ENCODE assay signal across 7 cellular contexts in the genomic region with DNA sequence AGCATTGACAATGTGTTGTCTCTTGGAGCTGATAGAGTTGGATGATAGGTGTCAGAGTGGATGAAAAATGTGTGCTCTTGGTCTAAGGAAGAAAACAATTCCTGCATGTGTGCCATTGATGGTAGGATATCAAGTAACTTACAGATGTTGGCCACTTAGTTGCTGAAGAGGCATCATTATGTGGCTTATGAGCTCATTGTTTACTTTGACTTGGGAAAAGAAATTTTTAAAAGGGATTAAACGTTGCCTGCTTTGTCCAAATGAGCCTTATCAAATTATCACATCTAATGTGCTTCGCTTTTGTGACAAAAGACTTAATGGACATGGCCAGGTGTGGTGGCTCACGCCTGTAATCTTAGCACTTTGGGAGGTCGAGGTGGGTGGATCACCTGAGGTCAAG.
A peak's percentile ranks its signal among the peaks of the same experiment; 100 is the strongest.
DNase-seq lines count a peak whose midpoint lies in the region; TF ChIP-seq lines count a peak whose summit lies in the region.
"Not testable (repeated sequence)": the region's sequence is repeated elsewhere in the genome, so short reads cannot be mapped to it uniquely, and the experiment has no call there.

No MANE protein-coding gene starts in this region.

- H3K9ac ChIP-seq in fibroblast of lung (ENCODE audit: insufficient read depth, low read length) = not testable (repeated sequence)

- H3K27ac ChIP-seq in SJCRH30; fibroblast of lung (ENCODE audit: insufficient read depth, low read length): not testable (repeated sequence)

- not testable (repeated sequence) for H3K27me3 ChIP-seq in SJCRH30; fibroblast of lung (ENCODE audit: control insufficient read depth, insufficient read depth, low read length)

- not testable (repeated sequence) for H3K4me3 ChIP-seq in SJCRH30; fibroblast of lung (replicated peaks in 1 of 4; ENCODE audit: control extremely low read depth in 1 of 4, insufficient read depth in 1 of 4, low read depth in 3 of 4, low read length in 4 of 4)

- not testable (repeated sequence) for H3K79me2 ChIP-seq in fibroblast of lung (ENCODE audit: control insufficient read depth, insufficient read depth, low read length)

- not testable (repeated sequence) for H3K9me3 ChIP-seq in SJCRH30 (replicated peaks); fibroblast of lung (ENCODE audit: control insufficient read depth, insufficient read depth, low read depth, low read length)

- H2AFZ ChIP-seq in fibroblast of lung (ENCODE audit: low read length) = not testable (repeated sequence)

- not testable (repeated sequence) for H3K36me3 ChIP-seq in SJCRH30; fibroblast of lung (ENCODE audit: control insufficient read depth, insufficient read depth, low read length)

- peak; percentile 7 for DNase-seq in DMS79 treated with DMSO at 0.1 percent for 48 hours (lab: John Stamatoyannopoulos, UW)
- DNase-seq in M059J (ENCODE audit: low read depth) = peak; percentile 38
- DNase-seq in NCI-H2029 treated with DMSO at 0.1 percent for 48 hours (lab: John Stamatoyannopoulos, UW) = peak; percentile 38
- DNase-seq in NCI-H345 (lab: John Stamatoyannopoulos, UW) = peak; percentile 17
- DNase-seq in NCI-H748 treated with DMSO at 0.1 percent for 48 hours (lab: John Stamatoyannopoulos, UW) = peak; percentile 70
- DNase-seq in SJCRH30 = peak; percentile 59 to 64
- peak; percentile 18 to 32 for DNase-seq in fibroblast of lung (ENCODE audit: low read depth in 2 of 2)

- TF ChIP-seq CTCF in fibroblast of lung (conservative IDR thresholded peaks at IDR 0.05 in 1 of 2, IDR thresholded peaks at IDR 0.05 in 1 of 2; ENCODE audit: low read depth in 1 of 2, low read length in 2 of 2) = not testable (repeated sequence)

- not testable (repeated sequence) for H3K4me2 ChIP-seq in fibroblast of lung (ENCODE audit: extremely low read depth, insufficient read depth, low read length)

- not testable (repeated sequence) for H3K4me1 ChIP-seq in SJCRH30; fibroblast of lung (ENCODE audit: control insufficient read depth, extremely low read depth, insufficient read depth, low read length)

- H4K20me1 ChIP-seq in fibroblast of lung (ENCODE audit: control insufficient read depth, extremely low read depth, insufficient read depth, low read length) = not testable (repeated sequence)

Comparison
In these comparisons a context has a peak if more than half of its experiments do, and no peak if none do; other contexts are left out.
1. DNase-seq: peak in every context shown above with its lines; median percentile 70 in NCI-H748 treated with DMSO at 0.1 percent for 48 hours; 62 in SJCRH30; 38 in M059J; 38 in NCI-H2029 treated with DMSO at 0.1 percent for 48 hours; 25 in fibroblast of lung; 17 in NCI-H345; 7 in DMS79 treated with DMSO at 0.1 percent for 48 hours.